Comparison of ENCODE assay signal across 14 cellular contexts in the genomic region with DNA sequence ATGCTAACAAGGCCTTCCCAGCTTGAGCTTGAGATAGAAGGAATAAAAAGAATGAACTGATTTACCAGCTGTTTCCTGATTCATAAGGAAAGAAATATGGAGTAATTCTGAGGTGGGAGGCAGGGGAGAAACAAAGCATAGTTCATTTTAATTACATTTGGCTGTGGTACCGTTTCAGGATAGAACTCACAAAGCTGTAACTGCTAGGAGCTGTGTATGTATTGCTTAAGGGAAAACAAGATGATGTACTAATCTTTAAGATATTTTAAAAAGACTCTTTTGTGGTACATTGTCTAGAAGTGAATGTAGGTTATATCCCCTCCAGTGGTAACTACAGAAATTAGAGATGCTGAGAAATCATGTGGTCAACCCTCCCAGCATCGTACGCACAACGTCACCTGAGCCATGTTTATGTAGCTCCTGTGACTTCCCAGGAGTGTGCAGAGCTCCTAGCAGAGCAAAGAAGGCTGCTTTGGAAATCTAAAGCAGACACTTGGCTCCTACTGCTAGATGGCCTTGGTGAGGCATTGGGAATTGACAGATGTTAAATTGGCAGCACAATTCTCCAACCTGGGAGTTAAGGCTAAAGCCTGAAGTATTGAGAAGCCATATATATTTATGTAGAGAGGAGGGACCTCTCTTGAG.
"Had no signal": no experiment of that assay in that cellular context is flagged by ENCODE, and none has a peak within 500 bp of the region (broad histone marks: within the 10 kb centered on the region; RNA-seq: fewer than 3 reads in every experiment).

No MANE protein-coding gene starts in this region.

- H3K27me3 Mint-ChIP-seq: activated naive CD4-positive, alpha-beta T cell treated with anti-CD3 and anti-CD28 coated beads, Interleukin-2, amount 10 ng/mL, durations not matched to agents 7 days and 5 days; stimulated activated naive CD8-positive, alpha-beta T cell treated with anti-CD3 and anti-CD28 coated beads, Interleukin-15, amount 100 ng/mL, for 72 hours had no signal

- ATAC-seq: stimulated activated naive CD8-positive, alpha-beta T cell treated with anti-CD3 and anti-CD28 coated beads, Interleukin-15, amount 100 ng/mL, for 72 hours; T-helper 17 cell had no signal

- H3K27ac ChIP-seq: adrenal gland, hepatocyte, neutrophil, prostate gland, testis had no signal

- DNase-seq: activated CD4-positive, alpha-beta T cell treated with anti-CD3 and anti-CD28 coated beads, Interleukin-2, amount 50 U/mL, for 1 hour; activated naive CD4-positive, alpha-beta T cell treated with anti-CD3 and anti-CD28 coated beads, Interleukin-2, amount 10 ng/mL, durations not matched to agents 7 days and 5 days; adrenal gland; dermis blood vessel endothelial cell; stimulated activated CD4-positive, alpha-beta T cell treated with anti-CD3 and anti-CD28 coated beads, Interleukin-4, amount 100 ng/mL, for 24 hours; stimulated activated naive CD8-positive, alpha-beta T cell treated with anti-CD3 and anti-CD28 coated beads, Interleukin-15, amount 100 ng/mL, for 72 hours; T-helper 17 cell; testis had no signal

- H3K9me3 Mint-ChIP-seq: activated naive CD4-positive, alpha-beta T cell treated with anti-CD3 and anti-CD28 coated beads, Interleukin-2, amount 10 ng/mL, durations not matched to agents 7 days and 5 days; activated T-helper 2 cell treated with anti-CD3 and anti-CD28 coated beads, Interferon-gamma antibody, Interleukin-2, Interleukin-4, amounts not matched to agents 10 μg/mL and 5 μg/mL and 100 μg/mL, durations not matched to agents 14 hours and 24 hours and 36 hours; stimulated activated naive CD8-positive, alpha-beta T cell treated with anti-CD3 and anti-CD28 coated beads, Interleukin-15, amount 100 ng/mL, for 72 hours had no signal

- H3K4me2 ChIP-seq: hepatocyte had no signal

- H3K4me3 Mint-ChIP-seq: activated naive CD4-positive, alpha-beta T cell treated with anti-CD3 and anti-CD28 coated beads, Interleukin-2, amount 10 ng/mL, durations not matched to agents 7 days and 5 days; brain; stimulated activated naive CD8-positive, alpha-beta T cell treated with anti-CD3 and anti-CD28 coated beads, Interleukin-15, amount 100 ng/mL, for 72 hours; T-helper 17 cell had no signal

- H3K9me3 ChIP-seq: adrenal gland, neutrophil, prostate gland, testis had no signal

- H3K4me3 ChIP-seq: adrenal gland, hepatocyte, prostate gland, testis had no signal

- H3K27ac Mint-ChIP-seq: activated naive CD4-positive, alpha-beta T cell treated with anti-CD3 and anti-CD28 coated beads, Interleukin-2, amount 10 ng/mL, durations not matched to agents 7 days and 5 days; activated T-helper 2 cell treated with anti-CD3 and anti-CD28 coated beads, Interferon-gamma antibody, Interleukin-2, Interleukin-4, amounts not matched to agents 10 μg/mL and 5 μg/mL and 100 μg/mL, durations not matched to agents 14 hours and 24 hours and 36 hours; stimulated activated naive CD8-positive, alpha-beta T cell treated with anti-CD3 and anti-CD28 coated beads, Interleukin-15, amount 100 ng/mL, for 72 hours; T-helper 17 cell had no signal

- H3K4me1 ChIP-seq: adrenal gland, prostate gland had no signal

- H3K27me3 ChIP-seq: adrenal gland, hepatocyte, neutrophil, testis had no signal

- H3K36me3 ChIP-seq: adrenal gland, neutrophil, prostate gland had no signal

- H3K36me3 Mint-ChIP-seq: activated naive CD4-positive, alpha-beta T cell treated with anti-CD3 and anti-CD28 coated beads, Interleukin-2, amount 10 ng/mL, durations not matched to agents 7 days and 5 days; brain had no signal

- H3K4me1 Mint-ChIP-seq: activated naive CD4-positive, alpha-beta T cell treated with anti-CD3 and anti-CD28 coated beads, Interleukin-2, amount 10 ng/mL, durations not matched to agents 7 days and 5 days; stimulated activated naive CD8-positive, alpha-beta T cell treated with anti-CD3 and anti-CD28 coated beads, Interleukin-15, amount 100 ng/mL, for 72 hours; T-helper 17 cell had no signal

- H2AFZ ChIP-seq: hepatocyte had no signal

- H3K79me2 ChIP-seq: hepatocyte had no signal

- FAIRE-seq: TTC549 had no signal
